Comparison of ENCODE assay signal across 8 cellular contexts in genomic region chr1:45583666-45584350, GRCh38. TPM values are rescaled to one million over a fixed set of nuclear protein-coding genes. Genes with fewer than 3 reads are reported as not detected.
DNase-seq lines count a peak whose midpoint lies in the region; ATAC-seq and TF ChIP-seq lines count a peak whose summit lies in the region.

Gene NASP (plus strand): TSS chr1:45584041. CDS start chr1:45584147, 106 bp downstream.

- ATAC-seq in GM21619 (IDR thresholded peaks at IDR 0.05; ENCODE audit: unreplicated experiment), result peak; percentile 42

- peak; percentile 98 for TF ChIP-seq POLR2A in erythroblast (IDR thresholded peaks at IDR 0.05; ENCODE audit: low read length)

- no peaks in the 10 kb centered on the region for H3K9me3 ChIP-seq in muscle layer of colon (ENCODE audit: low read length)

- DNase-seq in DMS79 (lab: John Stamatoyannopoulos, UW), result peak; percentile 76
- DNase-seq in Jurkat, Clone E6-1 (ENCODE audit: low read depth, low spot score), result peak; percentile 79
- peak; percentile 78 for DNase-seq in OCI-M2 (lab: John Stamatoyannopoulos, UW; ENCODE audit: unreplicated experiment)
- peak; percentile 97 for DNase-seq in activated T-cell treated with anti-CD3 and anti-CD28 coated beads, Interleukin-2, amount 50 U/mL, for 1 hour
- DNase-seq in erythroblast (lab: John Stamatoyannopoulos, UW), result peak; percentile 88 to 92
- DNase-seq in stimulated activated CD8-positive, alpha-beta memory T cell treated with anti-CD3 and anti-CD28 coated beads, Interleukin-7, amount 100 ng/mL, for 1 hour (ENCODE audit: low read depth in 2 of 2), result peak; percentile 89 to 90

- no peaks in the 10 kb centered on the region for H3K36me3 ChIP-seq in muscle layer of colon (ENCODE audit: insufficient read depth, low read length)

- H3K9ac ChIP-seq in muscle layer of colon (ENCODE audit: low read length), result peak within 1 kb of the TSS; percentile 65

- peak within 1 kb of the TSS; percentile 99 for H3K27ac ChIP-seq in muscle layer of colon (ENCODE audit: low read depth, low read length)

- H3K27me3 ChIP-seq in muscle layer of colon (ENCODE audit: control insufficient read depth in 1 of 2, insufficient read depth in 2 of 2, low read length in 2 of 2), result no peaks in the 10 kb centered on the region

- peak within 1 kb of the TSS; percentile 98 for H3K4me3 ChIP-seq in Jurkat, Clone E6-1 (ENCODE audit: low read length)
- H3K4me3 ChIP-seq in muscle layer of colon (ENCODE audit: low read depth in 1 of 2, low read length in 2 of 2), result peak within 1 kb of the TSS; percentile 89 to 95

- peaks cover 14% of the 10 kb centered on the region for H3K4me1 ChIP-seq in muscle layer of colon (ENCODE audit: insufficient read depth, low read length)

RNA-seq across cellular contexts. Expression of gene NASP, which starts in this region (rescaled TPM):
- 381 TPM for polyA plus RNA-seq in Jurkat, Clone E6-1 (2012; ENCODE audit: insufficient read depth, insufficient read length)

Comparison
In these comparisons a context has a peak if more than half of its experiments do, and no peak if none do; other contexts are left out.
1. Peak in every context shown above with its lines: DNase-seq, ATAC-seq, H3K4me3 ChIP-seq and H3K27ac ChIP-seq.